In the genomic region with DNA sequence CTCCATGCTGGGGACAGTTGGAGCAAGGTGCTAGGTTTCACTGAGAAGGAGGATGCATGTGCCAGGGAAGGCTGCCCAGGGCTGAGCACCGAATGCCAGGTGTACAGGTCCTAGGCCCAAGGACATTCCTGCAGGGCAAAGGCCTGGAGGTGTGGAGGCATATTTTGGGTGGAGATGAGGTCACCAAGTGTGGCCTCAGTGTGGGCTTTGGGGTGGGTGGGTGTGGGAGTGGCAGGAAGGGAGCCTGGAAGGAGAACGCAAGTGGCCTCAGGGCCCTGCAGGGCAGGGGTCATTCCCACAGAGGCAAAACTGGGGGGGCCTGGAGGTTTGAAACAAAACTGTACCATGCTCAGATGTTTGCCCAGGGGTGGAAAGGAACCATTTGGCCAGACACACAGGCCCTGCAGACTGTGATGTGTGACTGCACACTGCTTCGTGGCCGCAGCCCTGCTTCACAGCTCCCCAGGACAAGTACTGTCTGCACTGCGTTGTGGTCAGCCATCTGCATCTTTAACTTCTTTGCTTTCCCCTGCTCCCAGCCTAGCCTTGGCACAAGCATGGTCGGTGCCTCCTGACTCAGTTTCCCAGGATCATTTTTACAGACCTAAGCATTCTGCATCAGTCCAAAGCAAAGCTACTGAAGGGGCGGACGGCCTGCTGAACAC, we compare ENCODE assay signal across 26 cellular contexts. TPM values are rescaled to one million over a fixed set of nuclear protein-coding genes. Genes with fewer than 3 reads are reported as not detected.
"Had no signal": no experiment of that assay in that cellular context is flagged by ENCODE, and none has a peak within 500 bp of the region (broad histone marks: within the 10 kb centered on the region; RNA-seq: fewer than 3 reads in every experiment).

No MANE protein-coding gene starts in this region.

- FAIRE-seq: K562 had no signal

- H3K36me3 ChIP-seq: brain microvascular endothelial cell had no signal

- H3K36me3 Mint-ChIP-seq: activated CD4-positive, alpha-beta memory T cell treated with anti-CD3 and anti-CD28 coated beads for 36 hours; activated naive CD8-positive, alpha-beta T cell had no signal

- H3K4me3 Mint-ChIP-seq: activated CD4-positive, alpha-beta memory T cell treated with anti-CD3 and anti-CD28 coated beads for 36 hours; activated naive CD4-positive, alpha-beta T cell treated with anti-CD3 and anti-CD28 coated beads for 36 hours; activated naive CD8-positive, alpha-beta T cell; activated naive CD8-positive, alpha-beta T cell treated with anti-CD3 and anti-CD28 coated beads, Interleukin-2, amount 50 U/mL, for 24 hours; activated T-cell treated with anti-CD3 and anti-CD28 coated beads, Interleukin-2, amount 50 U/mL, for 4 hours; activated T-helper 1 cell treated with anti-CD3 and anti-CD28 coated beads, Interleukin-12 subunit alpha, Interleukin-12 subunit beta, Interleukin-2, Interleukin-4 antibody, amounts not matched to agents 30 ng/mL and 10 ng/mL and 1 ng/mL, durations not matched to agents 14 hours and 24 hours and 36 hours had no signal

- ATAC-seq: activated naive CD8-positive, alpha-beta T cell treated with anti-CD3 and anti-CD28 coated beads, Interleukin-2, amount 50 U/mL, for 24 hours; activated T-cell treated with anti-CD3 and anti-CD28 coated beads, Interleukin-2, amount 50 U/mL, for 4 hours; K562; Panc1 had no signal

- H3K9me3 Mint-ChIP-seq: activated CD4-positive, alpha-beta memory T cell treated with anti-CD3 and anti-CD28 coated beads for 36 hours; activated naive CD4-positive, alpha-beta T cell treated with anti-CD3 and anti-CD28 coated beads for 36 hours; activated naive CD8-positive, alpha-beta T cell treated with anti-CD3 and anti-CD28 coated beads, Interleukin-2, amount 50 U/mL, for 24 hours; activated T-cell treated with anti-CD3 and anti-CD28 coated beads, Interleukin-2, amount 50 U/mL, for 4 hours; activated T-helper 1 cell treated with anti-CD3 and anti-CD28 coated beads, Interleukin-12 subunit alpha, Interleukin-12 subunit beta, Interleukin-2, Interleukin-4 antibody, amounts not matched to agents 30 ng/mL and 10 ng/mL and 1 ng/mL, durations not matched to agents 14 hours and 24 hours and 36 hours had no signal

- DNase-seq: activated CD4-positive, alpha-beta memory T cell treated with anti-CD3 and anti-CD28 coated beads for 36 hours; activated CD4-positive, alpha-beta T cell treated with anti-CD3 and anti-CD28 coated beads, Interleukin-2, amount 50 U/mL, for 1 hour; activated CD8-positive, alpha-beta memory T cell treated with anti-CD3 and anti-CD28 coated beads, Interleukin-2, amount 50 U/mL, for 4 hours; activated gamma-delta T cell treated with Interleukin-2 at 50 U/mL for 16 hours; activated naive CD4-positive, alpha-beta T cell treated with anti-CD3 and anti-CD28 coated beads for 36 hours; activated naive CD8-positive, alpha-beta T cell treated with anti-CD3 and anti-CD28 coated beads, Interleukin-2, amount 50 U/mL, for 24 hours; activated T-cell treated with anti-CD3 and anti-CD28 coated beads for 4 hours; activated T-cell treated with anti-CD3 and anti-CD28 coated beads, Interleukin-2, amount 50 U/mL, for 4 hours; anterior cingulate cortex; brain microvascular endothelial cell; central memory CD4-positive, alpha-beta T cell; NCI-H1092 treated with DMSO at 0.1 percent for 48 hours; NCI-H1417 treated with DMSO at 0.1 percent for 48 hours; NCI-H187 treated with DMSO at 0.1 percent for 48 hours; NCI-H2081 treated with DMSO at 0.1 percent for 48 hours; NCI-H345; NCI-H524 treated with DMSO at 0.1 percent for 48 hours; SIG-M5; T1000 had no signal

- H3K4me1 Mint-ChIP-seq: activated naive CD8-positive, alpha-beta T cell treated with anti-CD3 and anti-CD28 coated beads, Interleukin-2, amount 50 U/mL, for 24 hours had no signal

- H3K27ac Mint-ChIP-seq: activated CD4-positive, alpha-beta memory T cell treated with anti-CD3 and anti-CD28 coated beads for 36 hours; activated naive CD4-positive, alpha-beta T cell treated with anti-CD3 and anti-CD28 coated beads for 36 hours; activated naive CD8-positive, alpha-beta T cell; activated naive CD8-positive, alpha-beta T cell treated with anti-CD3 and anti-CD28 coated beads, Interleukin-2, amount 50 U/mL, for 24 hours; activated T-helper 1 cell treated with anti-CD3 and anti-CD28 coated beads, Interleukin-12 subunit alpha, Interleukin-12 subunit beta, Interleukin-2, Interleukin-4 antibody, amounts not matched to agents 30 ng/mL and 10 ng/mL and 1 ng/mL, durations not matched to agents 14 hours and 24 hours and 36 hours had no signal

- H3K4me3 ChIP-seq: K562 had no signal

RNA-seq across cellular contexts. Expression of a gene that starts 5.1 kb away (rescaled TPM):
- total RNA-seq: activated CD4-positive, alpha-beta memory T cell treated with anti-CD3 and anti-CD28 coated beads for 36 hours; activated naive CD4-positive, alpha-beta T cell treated with anti-CD3 and anti-CD28 coated beads for 36 hours; activated T-cell treated with anti-CD3 and anti-CD28 coated beads, Interleukin-2, amount 50 U/mL, for 4 hours; activated T-helper 1 cell treated with anti-CD3 and anti-CD28 coated beads, Interleukin-12 subunit alpha, Interleukin-12 subunit beta, Interleukin-2, Interleukin-4 antibody, amounts not matched to agents 30 ng/mL and 10 ng/mL and 1 ng/mL, durations not matched to agents 14 hours and 24 hours and 36 hours; K562; NCI-H460; T-helper 1 cell treated with Interleukin-12 subunit alpha and Interleukin-12 subunit beta and Interleukin-4 antibody, amounts not matched to agents 30 ng/mL and 1 ng/mL, for 36 hours; T-helper 2 cell treated with Interferon-gamma antibody and Interleukin-4, amounts not matched to agents 100 ng/mL and 5 ng/mL, for 36 hours had no signal
